Comparison of ENCODE assay signal across 22 cellular contexts in the genomic region with DNA sequence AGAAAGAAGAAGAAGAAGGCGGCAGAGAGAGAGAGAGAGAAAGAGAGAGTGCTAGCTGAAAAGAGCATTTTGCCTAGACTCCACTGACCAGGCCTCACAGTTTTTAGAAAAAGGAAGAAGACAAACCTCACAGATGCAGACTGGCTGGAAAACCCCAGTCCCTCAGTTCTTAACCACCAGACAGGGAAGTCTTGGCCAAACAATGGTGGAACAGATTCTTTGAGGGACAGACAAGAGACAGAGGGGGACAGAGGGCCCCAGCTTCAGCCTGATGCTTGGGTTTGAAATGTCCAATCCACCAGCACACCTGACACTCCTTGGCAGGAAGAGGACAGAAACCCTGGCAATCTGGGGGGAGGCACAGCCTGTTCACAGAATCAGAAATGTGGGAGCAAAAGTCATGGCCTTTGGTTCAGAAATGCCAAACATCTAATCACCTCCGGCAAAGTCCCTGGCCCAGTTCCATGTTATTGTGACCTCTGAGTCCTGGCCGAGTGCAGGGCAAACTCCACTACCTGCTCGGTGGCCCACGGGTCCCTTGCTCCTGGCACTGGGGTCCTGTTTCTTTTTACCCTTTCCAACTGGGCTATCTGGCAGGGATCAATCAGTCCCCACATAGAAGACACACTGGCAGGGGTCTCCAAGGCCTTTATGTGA.
DNase-seq lines count a peak whose midpoint lies in the region; ATAC-seq lines count a peak whose summit lies in the region.
"Had no signal": no experiment of that assay in that cellular context is flagged by ENCODE, and none has a peak within 500 bp of the region (broad histone marks: within the 10 kb centered on the region; RNA-seq: fewer than 3 reads in every experiment).

No MANE protein-coding gene starts in this region.

- no peak overlapping the region for H2BK15ac ChIP-seq in mesenchymal stem cell (ENCODE audit: low read depth, poor library complexity, severe bottlenecking)

- no peaks in the 10 kb centered on the region for H3K4me1 ChIP-seq in mesenchymal stem cell (ENCODE audit: control insufficient read depth, insufficient read depth, low read depth, low read length)

- no peaks in the 10 kb centered on the region for H3K9me3 ChIP-seq in mesenchymal stem cell (ENCODE audit: control insufficient read depth, low read length)
- H3K9me3 ChIP-seq: mucosa of descending colon had no signal

- no peak overlapping the region for H4K8ac ChIP-seq in mesenchymal stem cell (ENCODE audit: low read length)

- peak; percentile 44 for ATAC-seq in GM18868 (IDR thresholded peaks at IDR 0.05; ENCODE audit: unreplicated experiment)
- peak; percentile 69 for ATAC-seq in memory B cell (ENCODE audit: low read depth)
- ATAC-seq: activated T-helper 17 cell treated with anti-CD3 and anti-CD28 coated beads, Interleukin-2, amount 50 U/mL, for 72 hours; effector memory CD8-positive, alpha-beta T cell; mucosa of descending colon; stimulated activated effector memory CD8-positive, alpha-beta T cell treated with anti-CD3 and anti-CD28 coated beads, Interleukin-12 subunit alpha, Interleukin-12 subunit beta, amount 100 ng/mL, for 72 hours had no signal

- 93% methylated on average over 4 of the region's 5 CpGs for WGBS in mesenchymal stem cell

- H3K23ac ChIP-seq in mesenchymal stem cell (ENCODE audit: low read length in 2 of 2): no peak overlapping the region

- H3K9ac ChIP-seq in mesenchymal stem cell (ENCODE audit: low read length): no peak overlapping the region

- H2AFZ ChIP-seq in mesenchymal stem cell (ENCODE audit: low read depth, low read length): no peak overlapping the region

- no peak overlapping the region for H3K14ac ChIP-seq in mesenchymal stem cell (ENCODE audit: low read length in 2 of 2)

- H3K27ac ChIP-seq in mesenchymal stem cell (ENCODE audit: low read length, poor library complexity, severe bottlenecking): no peak overlapping the region
- H3K27ac ChIP-seq: WERI-Rb-1 had no signal

- peak overlapping the region; percentile 60 for H3K27ac Mint-ChIP-seq in memory B cell
- H3K27ac Mint-ChIP-seq: activated T-helper 17 cell treated with anti-CD3 and anti-CD28 coated beads, Interleukin-2, amount 50 U/mL, for 72 hours; effector memory CD8-positive, alpha-beta T cell; stimulated activated effector memory CD8-positive, alpha-beta T cell treated with anti-CD3 and anti-CD28 coated beads, Interleukin-12 subunit alpha, Interleukin-12 subunit beta, amount 100 ng/mL, for 72 hours had no signal

- H3K4me1 Mint-ChIP-seq in memory B cell: peaks cover 17% of the 10 kb centered on the region
- H3K4me1 Mint-ChIP-seq: activated T-helper 17 cell treated with anti-CD3 and anti-CD28 coated beads, Interleukin-2, amount 50 U/mL, for 72 hours; central memory CD8-positive, alpha-beta T cell had no signal

- DNase-seq in AML-193 (lab: John Stamatoyannopoulos, UW): peak; percentile 35 to 69
- DNase-seq in SKM-1 treated with dmso at 0.1 percent for 144 hours (lab: John Stamatoyannopoulos, UW; ENCODE audit: unreplicated experiment): peak; percentile 52
- DNase-seq in memory B cell (ENCODE audit: low spot score in 2 of 2): no peak
- no peak for DNase-seq in mesenchymal stem cell
- no peak for DNase-seq in DMS114 treated with DMSO at 0.1 percent for 48 hours (lab: John Stamatoyannopoulos, UW; ENCODE audit: unreplicated experiment)
- no peak for DNase-seq in NCI-H1436 treated with DMSO at 0.1 percent for 48 hours (lab: John Stamatoyannopoulos, UW)
- DNase-seq in GOT3 (lab: John Stamatoyannopoulos, UW): no peak
- DNase-seq: ACHN; activated CD8-positive, alpha-beta memory T cell treated with anti-CD3 and anti-CD28 coated beads for 24 hours; COR-L47; effector memory CD8-positive, alpha-beta T cell; H7; kidney glomerular epithelial cell; mucosa of descending colon; NCI-H1048; NCI-H2107; NCI-H69; WERI-Rb-1 had no signal

- H3K27me3 Mint-ChIP-seq in memory B cell: peaks cover 14% of the 10 kb centered on the region

- no peak overlapping the region for H4K91ac ChIP-seq in mesenchymal stem cell (ENCODE audit: low read length)

- no peaks in the 10 kb centered on the region for H3K36me3 ChIP-seq in mesenchymal stem cell (ENCODE audit: control insufficient read depth in 1 of 2, insufficient read depth in 2 of 2, low read depth in 1 of 2, low read length in 2 of 2)
- H3K36me3 ChIP-seq: WERI-Rb-1 had no signal

- H2AK5ac ChIP-seq in mesenchymal stem cell (ENCODE audit: low read length, severe bottlenecking): no peak overlapping the region

- no peak overlapping the region for H3K18ac ChIP-seq in mesenchymal stem cell (ENCODE audit: low read depth in 1 of 2, low read length in 2 of 2)

- H3K36me3 Mint-ChIP-seq in memory B cell: no peaks in the 10 kb centered on the region
- H3K36me3 Mint-ChIP-seq: stimulated activated effector memory CD8-positive, alpha-beta T cell treated with anti-CD3 and anti-CD28 coated beads, Interleukin-12 subunit alpha, Interleukin-12 subunit beta, amount 100 ng/mL, for 72 hours had no signal

- H3K4ac ChIP-seq in mesenchymal stem cell (ENCODE audit: low read depth in 1 of 2, low read length in 2 of 2): no peak overlapping the region

- no peak overlapping the region for H2BK5ac ChIP-seq in mesenchymal stem cell (ENCODE audit: low read depth, low read length, poor library complexity, severe bottlenecking)

- no peak overlapping the region for H2BK12ac ChIP-seq in mesenchymal stem cell (ENCODE audit: low read length in 2 of 2)

- H3K79me1 ChIP-seq in mesenchymal stem cell (replicated peaks; ENCODE audit: low read length, poor library complexity, severe bottlenecking): no peaks in the 10 kb centered on the region

- peaks cover 26 to 51% of the 10 kb centered on the region in 2 experiments for H3K27me3 ChIP-seq in mesenchymal stem cell (ENCODE audit: control insufficient read depth in 1 of 2, insufficient read depth in 1 of 2, low read length in 2 of 2)

- no peak overlapping the region for H3K4me3 ChIP-seq in mesenchymal stem cell (ENCODE audit: insufficient read depth in 1 of 2, low read depth in 1 of 2, low read length in 2 of 2)
- H3K4me3 ChIP-seq: mucosa of descending colon had no signal

- no peak overlapping the region for H3K4me3 Mint-ChIP-seq in memory B cell
- H3K4me3 Mint-ChIP-seq: activated T-helper 17 cell treated with anti-CD3 and anti-CD28 coated beads, Interleukin-2, amount 50 U/mL, for 72 hours; central memory CD8-positive, alpha-beta T cell; effector memory CD8-positive, alpha-beta T cell; stimulated activated effector memory CD8-positive, alpha-beta T cell treated with anti-CD3 and anti-CD28 coated beads, Interleukin-12 subunit alpha, Interleukin-12 subunit beta, amount 100 ng/mL, for 72 hours had no signal

- no peak overlapping the region for H2BK120ac ChIP-seq in mesenchymal stem cell (ENCODE audit: low read depth, low read length)

- H3K9me3 Mint-ChIP-seq in memory B cell: no peaks in the 10 kb centered on the region
- H3K9me3 Mint-ChIP-seq: central memory CD8-positive, alpha-beta T cell; stimulated activated effector memory CD8-positive, alpha-beta T cell treated with anti-CD3 and anti-CD28 coated beads, Interleukin-12 subunit alpha, Interleukin-12 subunit beta, amount 100 ng/mL, for 72 hours had no signal

- no peak overlapping the region for H3K4me2 ChIP-seq in mesenchymal stem cell (ENCODE audit: low read length, poor library complexity, severe bottlenecking)

Comparison
In these comparisons a context has a peak if more than half of its experiments do, and no peak if none do; other contexts are left out.
1. DNase-seq: peak in AML-193 (2 of 2) and SKM-1 treated with dmso at 0.1 percent for 144 hours (single experiment); none in memory B cell (0 of 2), mesenchymal stem cell (single experiment), DMS114 treated with DMSO at 0.1 percent for 48 hours (single experiment), NCI-H1436 treated with DMSO at 0.1 percent for 48 hours (single experiment) and GOT3 (single experiment).